22 cellular contexts compared by ENCODE assay signal in the genomic region with DNA sequence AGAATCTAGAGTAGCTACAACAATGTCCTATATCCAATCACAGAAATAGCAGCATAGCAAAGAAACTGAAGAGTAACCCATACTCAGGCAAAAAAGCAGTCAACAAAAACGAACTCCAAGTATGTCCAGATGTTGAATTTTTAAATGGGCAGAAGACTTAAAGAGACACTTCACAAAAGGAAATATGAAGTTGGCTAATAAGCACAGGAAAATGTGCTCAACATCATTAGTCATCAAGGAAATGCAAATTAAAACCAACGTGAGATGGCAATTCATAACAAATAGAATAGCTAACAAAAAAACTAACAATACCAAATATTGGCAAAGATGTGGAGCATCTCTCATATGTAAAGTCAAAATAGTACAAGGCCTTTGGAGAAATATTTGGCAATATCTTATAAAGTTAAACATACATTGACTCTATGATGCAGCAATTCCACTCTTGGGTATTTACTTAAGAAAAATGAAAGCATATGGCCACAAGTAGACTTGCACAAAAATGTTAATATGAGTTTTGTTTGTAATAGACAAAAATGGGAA. TPM values are rescaled to one million over a fixed set of nuclear protein-coding genes. Genes with fewer than 3 reads are reported as not detected.
DNase-seq lines count a peak whose midpoint lies in the region; TF ChIP-seq lines count a peak whose summit lies in the region.
"Had no signal": no experiment of that assay in that cellular context is flagged by ENCODE, and none has a peak within 500 bp of the region (broad histone marks: within the 10 kb centered on the region; RNA-seq: fewer than 3 reads in every experiment).

No MANE protein-coding gene starts in this region.

- H3K27me3 ChIP-seq in left ventricle myocardium inferior (ENCODE audit: low read depth): no peaks in the 10 kb centered on the region
- H3K27me3 ChIP-seq: SJSA1 had no signal

- H3K27ac ChIP-seq in left ventricle myocardium inferior (replicated peaks): no peak overlapping the region
- H3K27ac ChIP-seq: PC-9, SJSA1 had no signal

- intact Hi-C loops in left ventricle myocardium inferior (cut with micrococcal nuclease): no loop called here

- no peaks in the 10 kb centered on the region for H3K9me3 ChIP-seq in left ventricle myocardium inferior (replicated peaks)
- H3K9me3 ChIP-seq: SJSA1 had no signal

- peaks cover 17% of the 10 kb centered on the region for H3K4me1 ChIP-seq in left ventricle myocardium inferior

- no peak overlapping the region for H3K4me3 ChIP-seq in AG10803 (ENCODE audit: low read length)
- no peak overlapping the region for H3K4me3 ChIP-seq in epithelial cell of esophagus (ENCODE audit: low read length)
- H3K4me3 ChIP-seq in fibroblast of villous mesenchyme (ENCODE audit: low read depth, low read length): no peak overlapping the region
- H3K4me3 ChIP-seq in left ventricle myocardium inferior: no peak overlapping the region
- H3K4me3 ChIP-seq: GM12878, PC-9, SJSA1 had no signal

- no peaks in the 10 kb centered on the region for H3K36me3 ChIP-seq in left ventricle myocardium inferior
- H3K36me3 ChIP-seq: SJSA1 had no signal

- DNase-seq in AG10803 (ENCODE audit: low read depth) (peak; percentile 32), HCEC 1CT (peak; percentile 30), epithelial cell of esophagus (ENCODE audit: low read depth) (peak; percentile 61), fibroblast of villous mesenchyme (ENCODE audit: low read depth) (peak; percentile 27), AG20443 (ENCODE audit: low spot score) (no peak), left ventricle myocardium inferior (no peak), NCI-H1930 (lab: John Stamatoyannopoulos, UW) (no peak), retina (no peak)
- DNase-seq: GDM1, Karpas-422, NCI-H1092 treated with DMSO at 0.1 percent for 48 hours, NCI-H1436, NCI-H187, NCI-H2107, NCI-H524, NCI-H748 treated with DMSO at 0.1 percent for 48 hours, PC-9, Right ventricle myocardium superior, RPMI8226, T-cell had no signal

- TF ChIP-seq CTCF in AG10803 (conservative IDR thresholded peaks at IDR 0.05; ENCODE audit: low read length) (no peak), epithelial cell of esophagus (IDR thresholded peaks at IDR 0.05; ENCODE audit: insufficient read depth, low read depth, low read length, missing control alignments) (no peak), fibroblast of villous mesenchyme (IDR thresholded peaks at IDR 0.05; ENCODE audit: insufficient read depth, low read depth, low read length) (no peak), left ventricle myocardium inferior (IDR thresholded peaks at IDR 0.05; ENCODE audit: borderline replicate concordance) (no peak)

RNA-seq across cellular contexts. Expression of a gene that starts 37.8 kb away (rescaled TPM):
- total RNA-seq in fibroblast of villous mesenchyme (0.32 and 0.43 TPM in 2 replicates), left ventricle myocardium inferior (11.2 TPM)

Comparison
In these comparisons a context has a peak if more than half of its experiments do, and no peak if none do; other contexts are left out.
1. DNase-seq: peak in AG10803 (single experiment), HCEC 1CT (single experiment), epithelial cell of esophagus (single experiment) and fibroblast of villous mesenchyme (single experiment); none in AG20443 (single experiment), left ventricle myocardium inferior (single experiment), NCI-H1930 (0 of 2) and retina (single experiment).